ENCODE assay signal across 17 cellular contexts in genomic region chr21:14838400-14838799, GRCh38.
"Had no signal": no experiment of that assay in that cellular context is flagged by ENCODE, and none has a peak within 500 bp of the region (broad histone marks: within the 10 kb centered on the region; RNA-seq: fewer than 3 reads in every experiment).

No MANE protein-coding gene starts in this region.

- H3K4me1 ChIP-seq: heart right ventricle, parathyroid adenoma, thyroid gland, upper lobe of right lung had no signal

- H3K4me3 ChIP-seq: heart right ventricle, thyroid gland, upper lobe of right lung had no signal

- H3K9ac ChIP-seq: parathyroid adenoma had no signal

- H3K9me3 ChIP-seq: heart right ventricle, thyroid gland, upper lobe of right lung had no signal

- H3K27me3 ChIP-seq: heart right ventricle, thyroid gland, upper lobe of right lung had no signal

- H3K27ac ChIP-seq: heart right ventricle, parathyroid adenoma, thyroid gland, upper lobe of right lung had no signal

- DNase-seq: activated CD4-positive, alpha-beta T cell treated with anti-CD3 and anti-CD28 coated beads, Interleukin-2, amount 10 ng/mL, durations not matched to agents 24 days and 14 days; activated CD8-positive, alpha-beta T cell treated with anti-CD3 and anti-CD28 coated beads for 36 hours; activated gamma-delta T cell treated with Interleukin-2 at 50 U/mL for 16 hours; aorta; effector CD4-positive, alpha-beta T cell; foreskin fibroblast; heart right ventricle; left ventricle myocardium superior; mammary epithelial cell; midbrain; natural killer cell; right cardiac atrium; stimulated activated CD4-positive, alpha-beta T cell treated with anti-CD3 and anti-CD28 coated beads, Interleukin-4, amount 100 ng/mL, for 24 hours; stimulated activated naive CD4-positive, alpha-beta T cell treated with Interleukin-2 at 50 U/mL for 16 hours; thyroid gland; upper lobe of right lung had no signal

- H2AFZ ChIP-seq: parathyroid adenoma had no signal

- H3K79me2 ChIP-seq: parathyroid adenoma had no signal

- H3K36me3 ChIP-seq: heart right ventricle, thyroid gland, upper lobe of right lung had no signal
